ENCODE assay signal across 20 cellular contexts in the genomic region with DNA sequence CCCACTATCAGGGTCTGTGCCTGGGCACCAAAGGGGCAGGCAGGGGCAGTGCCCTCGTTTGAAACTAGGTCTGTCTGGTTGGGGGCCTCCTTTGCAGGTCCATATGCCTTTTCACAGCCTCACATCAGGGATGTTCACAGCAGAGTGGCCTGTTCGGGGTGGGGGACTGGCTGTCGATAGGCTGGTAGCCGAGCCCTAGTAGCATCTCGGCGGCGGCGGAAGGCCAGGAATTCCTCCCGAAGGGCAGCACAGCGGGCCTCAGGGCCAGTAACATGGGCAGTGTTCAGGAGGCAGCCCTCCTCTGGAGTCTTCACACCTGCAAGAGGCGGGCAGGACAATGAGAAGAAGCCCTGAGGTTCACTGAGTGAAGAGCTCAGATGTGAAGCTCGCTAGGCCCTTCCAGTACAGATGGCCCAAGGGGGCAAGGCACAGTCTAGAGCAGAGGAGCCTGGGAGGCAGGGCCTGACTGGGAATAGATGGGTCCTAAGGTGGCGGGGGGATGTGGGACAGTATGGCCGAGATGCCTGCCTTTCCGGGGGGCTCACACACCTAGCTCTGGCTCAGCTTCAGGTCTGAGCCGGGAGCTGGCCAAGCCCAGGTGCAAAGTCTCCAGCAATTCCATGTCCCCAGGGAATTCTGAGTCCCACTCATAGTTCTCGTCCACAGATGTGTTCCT. TPM values are rescaled to one million over a fixed set of nuclear protein-coding genes. Genes with fewer than 3 reads are reported as not detected.
DNase-seq lines count a peak whose midpoint lies in the region; ATAC-seq lines count a peak whose summit lies in the region.
"Had no signal": no experiment of that assay in that cellular context is flagged by ENCODE, and none has a peak within 500 bp of the region (broad histone marks: within the 10 kb centered on the region; RNA-seq: fewer than 3 reads in every experiment).

No MANE protein-coding gene starts in this region.

- H3K36me3 ChIP-seq in neuronal stem cell (replicated peaks in 1 of 2; ENCODE audit: control insufficient read depth in 2 of 2, insufficient read depth in 2 of 2, low read length in 2 of 2) (peaks cover 22 to 34% of the 10 kb centered on the region in 2 donors), mesendoderm (ENCODE audit: control insufficient read depth, insufficient read depth, low read length) (no peaks in the 10 kb centered on the region)

- peaks cover 3% of the 10 kb centered on the region for H3K79me1 ChIP-seq in neuronal stem cell (ENCODE audit: low read depth, low read length)
- H3K79me1 ChIP-seq in mesendoderm (ENCODE audit: low read length) = peaks cover 3% of the 10 kb centered on the region

- H3K9me3 ChIP-seq in neuronal stem cell (replicated peaks in 1 of 2; ENCODE audit: control insufficient read depth in 2 of 2, insufficient read depth in 1 of 2, low read depth in 1 of 2, low read length in 2 of 2) = no peaks in the 10 kb centered on the region
- H3K9me3 ChIP-seq: BLaER1 treated with 17β-estradiol and CSF1 and Interleukin-3, amounts not matched to agents 10 nM and 100 nM had no signal

- H2BK12ac ChIP-seq in neuronal stem cell (ENCODE audit: low read length) = no peak overlapping the region

- H3K18ac ChIP-seq in neuronal stem cell (ENCODE audit: low read length) = no peak overlapping the region
- no peak overlapping the region for H3K18ac ChIP-seq in mesendoderm (ENCODE audit: low read length)

- H3K4ac ChIP-seq in neuronal stem cell (ENCODE audit: low read length) (no peak overlapping the region), mesendoderm (ENCODE audit: low read depth, low read length) (no peak overlapping the region)

- no peak overlapping the region for H3K9ac ChIP-seq in neuronal stem cell (ENCODE audit: low read depth, low read length, poor library complexity)
- H3K9ac ChIP-seq in mesendoderm (ENCODE audit: low read length) = no peak overlapping the region

- peaks cover 25% of the 10 kb centered on the region for H3K79me2 ChIP-seq in mesendoderm (ENCODE audit: control insufficient read depth, insufficient read depth, low read length)

- H3K4me3 ChIP-seq in neuronal stem cell (ENCODE audit: low read length in 2 of 2) (no peak overlapping the region), mesendoderm (ENCODE audit: low read length) (no peak overlapping the region)
- H3K4me3 ChIP-seq: BLaER1 treated with 17β-estradiol and CSF1 and Interleukin-3, amounts not matched to agents 10 nM and 100 nM had no signal

- no CpG with 5 or more reads among the region's 17 CpGs for WGBS in neuronal stem cell (ENCODE audit: extremely low coverage in 2 of 2, insufficient read length in 2 of 2, insufficient replicate concordance in 1 of 2), 2 donors
- no CpG with 5 or more reads among the region's 17 CpGs for WGBS in mesendoderm (ENCODE audit: extremely low coverage, insufficient coverage, low lambda C conversion rate)

- no peak overlapping the region for H4K91ac ChIP-seq in neuronal stem cell (ENCODE audit: low read depth, low read length, poor library complexity)

- no peak overlapping the region for H3K56ac ChIP-seq in mesendoderm (ENCODE audit: low read length)

- H3K27ac ChIP-seq in epithelial cell of prostate = peak overlapping the region; percentile 99
- no peak overlapping the region for H3K27ac ChIP-seq in neuronal stem cell (replicated peaks; ENCODE audit: low read length)
- no peak overlapping the region for H3K27ac ChIP-seq in mesendoderm (ENCODE audit: low read depth, low read length)
- H3K27ac ChIP-seq: BLaER1 treated with 17β-estradiol and CSF1 and Interleukin-3, amounts not matched to agents 10 nM and 100 nM had no signal

- no peak overlapping the region for H4K5ac ChIP-seq in mesendoderm (ENCODE audit: low read length)

- H2AFZ ChIP-seq in neuronal stem cell (ENCODE audit: low read length) = no peak overlapping the region

- DNase-seq in NCI-H2171 (lab: John Stamatoyannopoulos, UW) (peak; percentile 87), NCI-H2171 treated with DMSO at 0.1 percent for 48 hours (lab: John Stamatoyannopoulos, UW) (no peak), NCI-H69 (lab: John Stamatoyannopoulos, UW) (peak; percentile 46), epithelial cell of prostate (ENCODE audit: low read depth, low spot score) (no peak), neuronal stem cell (ENCODE audit: low spot score) (no peak), glomerular visceral epithelial cell (ENCODE audit: extremely low spot score) (no peak), mesendoderm (no peak)
- DNase-seq: COR-L47, DMS153, EL, HCEC 1CT, Karpas-422, NCI-H1417, NCI-H2029 treated with DMSO at 0.1 percent for 48 hours, NCI-H226, NCI-H748 treated with DMSO at 0.1 percent for 48 hours, Right ventricle myocardium superior had no signal

- no peak overlapping the region for H3K23ac ChIP-seq in neuronal stem cell (ENCODE audit: low read depth, low read length, poor library complexity)
- no peak overlapping the region for H3K23ac ChIP-seq in mesendoderm (ENCODE audit: low read length)

- no peak overlapping the region for H2BK15ac ChIP-seq in neuronal stem cell (ENCODE audit: low read length)
- no peak overlapping the region for H2BK15ac ChIP-seq in mesendoderm (replicated peaks; ENCODE audit: low read depth)

- H4K8ac ChIP-seq in neuronal stem cell (ENCODE audit: low read depth, low read length) (no peak overlapping the region), mesendoderm (ENCODE audit: low read depth, low read length) (no peak overlapping the region)

- H3K27me3 ChIP-seq in neuronal stem cell (ENCODE audit: control insufficient read depth in 3 of 3, insufficient read depth in 3 of 3, low read depth in 1 of 3, low read length in 3 of 3) = peaks cover 0 to 13% (median 3%) of the 10 kb centered on the region in 3 experiments
- H3K27me3 ChIP-seq in mesendoderm (ENCODE audit: insufficient read depth, low read length, poor library complexity) = no peaks in the 10 kb centered on the region
- H3K27me3 ChIP-seq: BLaER1 treated with 17β-estradiol and CSF1 and Interleukin-3, amounts not matched to agents 10 nM and 100 nM had no signal

- H2AK5ac ChIP-seq in neuronal stem cell (ENCODE audit: low read depth, low read length) = peak overlapping the region; percentile 37
- H2AK5ac ChIP-seq in mesendoderm (ENCODE audit: low read length) = no peak overlapping the region

- H2BK120ac ChIP-seq in neuronal stem cell (ENCODE audit: low read depth, low read length) = no peak overlapping the region
- no peak overlapping the region for H2BK120ac ChIP-seq in mesendoderm (ENCODE audit: low read depth, low read length)

- H3K4me2 ChIP-seq in neuronal stem cell (ENCODE audit: insufficient read depth, low read length, poor library complexity, severe bottlenecking) (no peak overlapping the region), mesendoderm (ENCODE audit: low read length) (no peak overlapping the region)

- H2BK5ac ChIP-seq in neuronal stem cell (ENCODE audit: low read length) (no peak overlapping the region), mesendoderm (ENCODE audit: low read length) (no peak overlapping the region)

- no peak overlapping the region for H3K14ac ChIP-seq in neuronal stem cell (ENCODE audit: low read length)

- H3K4me1 ChIP-seq in neuronal stem cell (ENCODE audit: control insufficient read depth in 2 of 2, insufficient read depth in 1 of 2, low read depth in 1 of 2, low read length in 2 of 2) (peaks cover 20% of the 10 kb centered on the region in 2 donors), mesendoderm (ENCODE audit: control insufficient read depth, low read depth, low read length) (peaks cover 11% of the 10 kb centered on the region)

- no peak for ATAC-seq in GM18519 (IDR thresholded peaks at IDR 0.05; ENCODE audit: low FRiP score, unreplicated experiment)
- ATAC-seq: Panc1 had no signal

RNA-seq across cellular contexts. Expression of gene TAGLN2, which starts 2.0 kb away (rescaled TPM):
- 27.0 TPM for polyA plus RNA-seq in neuronal stem cell (2013, experiment 1 of 2)
- polyA plus RNA-seq in neuronal stem cell (2013, experiment 2 of 2) = 26.7 TPM
- polyA plus RNA-seq in mesendoderm (2013, experiment 1 of 2) = 155 TPM
- polyA plus RNA-seq in mesendoderm (2013, experiment 2 of 2) = 159 TPM

RNA-seq across cellular contexts. Expression of gene IGSF9, which starts 18.1 kb away (rescaled TPM):
- 11.6 TPM for polyA plus RNA-seq in neuronal stem cell (2013, experiment 1 of 2)
- 11.4 TPM for polyA plus RNA-seq in neuronal stem cell (2013, experiment 2 of 2)
- 10.4 TPM for polyA plus RNA-seq in mesendoderm (2013, experiment 1 of 2)
- polyA plus RNA-seq in mesendoderm (2013, experiment 2 of 2) = 10.1 TPM

RNA-seq across cellular contexts. Expression of gene SLAMF9, which starts 26.7 kb away (rescaled TPM):
- polyA plus RNA-seq in neuronal stem cell (2013, experiment 1 of 2) = not detected
- not detected for polyA plus RNA-seq in neuronal stem cell (2013, experiment 2 of 2)
- polyA plus RNA-seq in mesendoderm (2013, experiment 1 of 2) = 0.07 TPM
- polyA plus RNA-seq in mesendoderm (2013, experiment 2 of 2) = not detected

RNA-seq across cellular contexts. Expression of gene CFAP45, which starts 27.4 kb away (rescaled TPM):
- polyA plus RNA-seq in neuronal stem cell (2013, experiment 1 of 2) = 0.32 TPM
- polyA plus RNA-seq in neuronal stem cell (2013, experiment 2 of 2) = 0.47 TPM
- 0.51 TPM for polyA plus RNA-seq in mesendoderm (2013, experiment 1 of 2)
- polyA plus RNA-seq in mesendoderm (2013, experiment 2 of 2) = 0.60 TPM

Comparison
In these comparisons a context has a peak if more than half of its experiments do, and no peak if none do; other contexts are left out.
1. DNase-seq: peak in NCI-H2171 (single experiment) and NCI-H69 (single experiment); none in NCI-H2171 treated with DMSO at 0.1 percent for 48 hours (single experiment), epithelial cell of prostate (single experiment), neuronal stem cell (single experiment), glomerular visceral epithelial cell (single experiment) and mesendoderm (single experiment).